8 cellular contexts compared by ENCODE assay signal in genomic region chr6:97059473-97059872, GRCh38.
DNase-seq lines count a peak whose midpoint lies in the region; ATAC-seq, FAIRE-seq and TF ChIP-seq lines count a peak whose summit lies in the region.

No MANE protein-coding gene starts in this region.

- TF ChIP-seq RAD21 in A549 (conservative IDR thresholded peaks at IDR 0.05 in 1 of 2, IDR thresholded peaks at IDR 0.05 in 1 of 2) (peak; percentile 56 to 67), HCT116 (IDR thresholded peaks at IDR 0.05; ENCODE audit: low read depth) (peak; percentile 77)

- peaks cover 4% of the 10 kb centered on the region for H3K4me1 Mint-ChIP-seq in T-helper 17 cell
- peaks cover 0 to 4% of the 10 kb centered on the region in 2 donors for H3K4me1 Mint-ChIP-seq in stimulated activated naive B cell treated with anti-CD40 and anti-IgM and Interleukin-4, amounts not matched to agents 10 μg/mL and 1 μg/mL and 100 μg/mL, for 72 hours

- no peaks in the 10 kb centered on the region for H3K9me2 ChIP-seq in HCT116 (ENCODE audit: insufficient read depth)

- TF ChIP-seq POLR2A in A549 (IDR thresholded peaks at IDR 0.05; ENCODE audit: low read length): no peak
- TF ChIP-seq POLR2A in HCT116 (IDR thresholded peaks at IDR 0.05; ENCODE audit: borderline replicate concordance, extremely low read depth, insufficient read depth, insufficient read length): no peak

- no peak for FAIRE-seq in A549 (lab: Jason Lieb, UNC)

- CTCF ChIA-PET in A549 (lab: Yijun Ruan, JAX): interaction anchor here (0.6 to 3.5 kb wide), 14 partner anchors 18 to 1690 kb away, joined by 3 to 35 read pairs (median 3); partner anchors contain the start of gene NDUFAF4
- CTCF ChIA-PET in HCT116 (lab: Charles Lee): interaction anchor here (0.6 to 6.0 kb wide), 5 partner anchors 157 to 667 kb away, joined by 3 to 85 read pairs (median 6); partner anchors contain the start of gene NDUFAF4

- no peaks in the 10 kb centered on the region for H4K20me1 ChIP-seq in HCT116 (ENCODE audit: insufficient read depth)

- TF ChIP-seq CTCF in A549 (IDR thresholded peaks at IDR 0.05) (peak; percentile 56), GM10266 (IDR thresholded peaks at IDR 0.05; ENCODE audit: control insufficient read depth, insufficient read depth, low read depth, missing control alignments) (peak; percentile 56), HCT116 (IDR thresholded peaks at IDR 0.05 in 2 of 3, conservative IDR thresholded peaks at IDR 0.05 in 1 of 3; ENCODE audit: borderline replicate concordance in 1 of 3, insufficient read depth in 1 of 3, low read depth in 2 of 3, low read length in 2 of 3) (peak; percentile 34 to 70 (median 56); a peak in 5 of 6 replicates), LNCAP (IDR thresholded peaks at IDR 0.05) (peak; percentile 78)

- RAD21 ChIA-PET in HCT116 (lab: Charles Lee; ENCODE audit: low non-redundant PET in 1 of 2, low total read pairs in 2 of 2, uncharacterized antibody in 2 of 2, unreplicated experiment in 2 of 2): interaction anchor here (1.2 to 1.5 kb wide), 2 partner anchors 161 kb away, joined by 3 to 7 read pairs; partner anchors contain the start of gene NDUFAF4 (in 1 of the 2)

- no peaks in the 10 kb centered on the region for H3K4me1 ChIP-seq in A549
- peaks cover 0 to 1% of the 10 kb centered on the region in 2 experiments; a peak in 1 of 4 replicates for H3K4me1 ChIP-seq in HCT116 (ENCODE audit: control insufficient read depth in 1 of 2, insufficient read depth in 2 of 2, low read length in 2 of 2)

- no peaks in the 10 kb centered on the region for H3K9me3 ChIP-seq in A549
- H3K9me3 ChIP-seq in HCT116 (ENCODE audit: control insufficient read depth in 1 of 2, insufficient read depth in 1 of 2, low read depth in 1 of 2, low read length in 2 of 2): no peaks in the 10 kb centered on the region
- no peaks in the 10 kb centered on the region for H3K9me3 ChIP-seq in T-helper 17 cell (ENCODE audit: control insufficient read depth, low read length, poor library complexity, severe bottlenecking)

- no peak overlapping the region for H3K4me3 Mint-ChIP-seq in T-helper 17 cell
- H3K4me3 Mint-ChIP-seq in stimulated activated naive B cell treated with anti-CD40 and anti-IgM and Interleukin-4, amounts not matched to agents 10 μg/mL and 1 μg/mL and 100 μg/mL, for 72 hours: no peak overlapping the region

- H3K27me3 Mint-ChIP-seq in T-helper 17 cell: peaks cover 17% of the 10 kb centered on the region
- peaks cover 23% of the 10 kb centered on the region in 2 donors for H3K27me3 Mint-ChIP-seq in stimulated activated naive B cell treated with anti-CD40 and anti-IgM and Interleukin-4, amounts not matched to agents 10 μg/mL and 1 μg/mL and 100 μg/mL, for 72 hours

- H2AFZ ChIP-seq in HCT116 (ENCODE audit: low read depth, low read length, poor library complexity, severe bottlenecking): no peak overlapping the region

- H3K36me3 Mint-ChIP-seq in T-helper 17 cell (ENCODE audit: low read depth): peaks cover 9% of the 10 kb centered on the region
- H3K36me3 Mint-ChIP-seq in stimulated activated naive B cell treated with anti-CD40 and anti-IgM and Interleukin-4, amounts not matched to agents 10 μg/mL and 1 μg/mL and 100 μg/mL, for 72 hours: no peaks in the 10 kb centered on the region

- H3K27me3 ChIP-seq in HCT116 (ENCODE audit: insufficient read depth, low read length): no peaks in the 10 kb centered on the region

- TF ChIP-seq EP300 in A549 (IDR thresholded peaks at IDR 0.05): no peak

- H3K36me3 ChIP-seq in HCT116 (ENCODE audit: control insufficient read depth in 1 of 2, insufficient read depth in 2 of 2, low read length in 2 of 2): no peaks in the 10 kb centered on the region

- H3K9me3 Mint-ChIP-seq in stimulated activated naive B cell treated with anti-CD40 and anti-IgM and Interleukin-4, amounts not matched to agents 10 μg/mL and 1 μg/mL and 100 μg/mL, for 72 hours: no peaks in the 10 kb centered on the region

- POLR2A ChIA-PET in A549 (lab: Yijun Ruan, JAX): no interaction called here
- POLR2A ChIA-PET in HCT116 (lab: Charles Lee): no interaction called here

- H3K4me2 ChIP-seq in A549 (no peak overlapping the region), HCT116 (ENCODE audit: low read length) (no peak overlapping the region)

- BruUV-seq in HCT116 (replicated peaks; lab: Mats Ljungman, UMichigan): no TSS peak

- intact Hi-C loops in HCT116 (cut with micrococcal nuclease): loop anchor here (2.0 to 10.0 kb wide), 5 partner anchors 433 to 1697 kb away; no protein-coding TSS in a partner anchor

- peak overlapping the region; percentile 24 for H3K27ac Mint-ChIP-seq in T-helper 17 cell
- H3K27ac Mint-ChIP-seq in stimulated activated naive B cell treated with anti-CD40 and anti-IgM and Interleukin-4, amounts not matched to agents 10 μg/mL and 1 μg/mL and 100 μg/mL, for 72 hours: no peak overlapping the region

- H3K4me3 ChIP-seq in A549 (no peak overlapping the region), HCT116 (replicated peaks in 1 of 2; ENCODE audit: low read depth in 1 of 2, low read length in 2 of 2) (no peak overlapping the region)

- H3K9ac ChIP-seq in HCT116 (ENCODE audit: low read length): no peak overlapping the region

- DNase-seq in A549 (ENCODE audit: low read depth in 1 of 2, low spot score in 1 of 2): peak; percentile 9 to 26
- peak; percentile 46 for DNase-seq in GM10266 (ENCODE audit: extremely low spot score)
- peak; percentile 10 for DNase-seq in HCT116 (ENCODE audit: low read depth, low spot score)
- DNase-seq in T-helper 17 cell: no peak
- peak; percentile 69 for DNase-seq in globus pallidus (ENCODE audit: low spot score)
- DNase-seq in stimulated activated naive B cell treated with anti-CD40 and anti-IgM and Interleukin-4, amounts not matched to agents 10 μg/mL and 1 μg/mL and 100 μg/mL, for 72 hours: no peak
- no peak for DNase-seq in GOT3 (lab: John Stamatoyannopoulos, UW)

- H3K27ac ChIP-seq in A549: no peak overlapping the region
- no peak overlapping the region for H3K27ac ChIP-seq in HCT116 (ENCODE audit: low read depth, low read length)

- no peaks in the 10 kb centered on the region for H3K79me2 ChIP-seq in HCT116 (ENCODE audit: insufficient read depth, low read length)

- peak; percentile 51 to 68; a peak in 4 of 6 replicates for ATAC-seq in A549
- ATAC-seq in HCT116: peak; percentile 70
- peak; percentile 36 for ATAC-seq in T-helper 17 cell
- peak; percentile 61 to 71 for ATAC-seq in stimulated activated naive B cell treated with anti-CD40 and anti-IgM and Interleukin-4, amounts not matched to agents 10 μg/mL and 1 μg/mL and 100 μg/mL, for 72 hours (replicated peaks)

TF ChIP-seq in A549, 52 proteins besides CTCF, POLR2A, EP300 and RAD21:
- peak; percentile 47 for TF ChIP-seq SMC3 (IDR thresholded peaks at IDR 0.05)
- TF ChIP-seq CBX2 (IDR thresholded peaks at IDR 0.05; ENCODE audit: borderline replicate concordance, low read depth): no peak

TF ChIP-seq in HCT116, 20 proteins besides CTCF, POLR2A, EP300 and RAD21:
- TF ChIP-seq FOSL1 (IDR thresholded peaks at IDR 0.05; ENCODE audit: low read depth) (no peak), CEBPB (IDR thresholded peaks at IDR 0.05; ENCODE audit: low read depth) (no peak), CBX3 (IDR thresholded peaks at IDR 0.05; ENCODE audit: low read depth) (no peak), EGR1 (IDR thresholded peaks at IDR 0.05; ENCODE audit: low read depth) (no peak), ELF1 (IDR thresholded peaks at IDR 0.05; ENCODE audit: borderline replicate concordance, low read depth) (no peak), ZFX (IDR thresholded peaks at IDR 0.05) (no peak), YY1 (IDR thresholded peaks at IDR 0.05; ENCODE audit: extremely low read depth, insufficient replicate concordance, low read depth, low read length) (no peak), JUND (IDR thresholded peaks at IDR 0.05) (no peak)
- TF ChIP-seq, protein P1, sequence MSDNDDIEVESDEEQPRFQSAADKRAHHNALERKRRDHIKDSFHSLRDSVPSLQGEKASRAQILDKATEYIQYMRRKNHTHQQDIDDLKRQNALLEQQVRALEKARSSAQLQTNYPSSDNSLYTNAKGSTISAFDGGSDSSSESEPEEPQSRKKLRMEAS (IDR thresholded peaks at IDR 0.05): no peak
- TF ChIP-seq, protein P2, sequence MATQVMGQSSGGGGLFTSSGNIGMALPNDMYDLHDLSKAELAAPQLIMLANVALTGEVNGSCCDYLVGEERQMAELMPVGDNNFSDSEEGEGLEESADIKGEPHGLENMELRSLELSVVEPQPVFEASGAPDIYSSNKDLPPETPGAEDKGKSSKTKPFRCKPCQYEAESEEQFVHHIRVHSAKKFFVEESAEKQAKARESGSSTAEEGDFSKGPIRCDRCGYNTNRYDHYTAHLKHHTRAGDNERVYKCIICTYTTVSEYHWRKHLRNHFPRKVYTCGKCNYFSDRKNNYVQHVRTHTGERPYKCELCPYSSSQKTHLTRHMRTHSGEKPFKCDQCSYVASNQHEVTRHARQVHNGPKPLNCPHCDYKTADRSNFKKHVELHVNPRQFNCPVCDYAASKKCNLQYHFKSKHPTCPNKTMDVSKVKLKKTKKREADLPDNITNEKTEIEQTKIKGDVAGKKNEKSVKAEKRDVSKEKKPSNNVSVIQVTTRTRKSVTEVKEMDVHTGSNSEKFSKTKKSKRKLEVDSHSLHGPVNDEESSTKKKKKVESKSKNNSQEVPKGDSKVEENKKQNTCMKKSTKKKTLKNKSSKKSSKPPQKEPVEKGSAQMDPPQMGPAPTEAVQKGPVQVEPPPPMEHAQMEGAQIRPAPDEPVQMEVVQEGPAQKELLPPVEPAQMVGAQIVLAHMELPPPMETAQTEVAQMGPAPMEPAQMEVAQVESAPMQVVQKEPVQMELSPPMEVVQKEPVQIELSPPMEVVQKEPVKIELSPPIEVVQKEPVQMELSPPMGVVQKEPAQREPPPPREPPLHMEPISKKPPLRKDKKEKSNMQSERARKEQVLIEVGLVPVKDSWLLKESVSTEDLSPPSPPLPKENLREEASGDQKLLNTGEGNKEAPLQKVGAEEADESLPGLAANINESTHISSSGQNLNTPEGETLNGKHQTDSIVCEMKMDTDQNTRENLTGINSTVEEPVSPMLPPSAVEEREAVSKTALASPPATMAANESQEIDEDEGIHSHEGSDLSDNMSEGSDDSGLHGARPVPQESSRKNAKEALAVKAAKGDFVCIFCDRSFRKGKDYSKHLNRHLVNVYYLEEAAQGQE (IDR thresholded peaks at IDR 0.05; ENCODE audit: low read depth): no peak
TF ChIP-seq in HCT116: peak in this region for 0.

Comparison
In these comparisons a context has a peak if more than half of its experiments do, and no peak if none do; other contexts are left out.
1. DNase-seq: peak in A549 (2 of 2), GM10266 (single experiment), HCT116 (single experiment) and globus pallidus (single experiment); none in T-helper 17 cell (0 of 3), stimulated activated naive B cell treated with anti-CD40 and anti-IgM and Interleukin-4, amounts not matched to agents 10 μg/mL and 1 μg/mL and 100 μg/mL, for 72 hours (single experiment) and GOT3 (single experiment).
2. Of the 6 proteins assayed by ChIP-seq in both A549 and HCT116: peak only in A549: none; only in HCT116: none; in both: CTCF and RAD21; in neither: 4.
3. Peak in every context shown above with its lines, with median percentiles within 50 percentile points of each other: ATAC-seq and CTCF ChIP-seq.